Comparison of ENCODE assay signal across 19 cellular contexts in genomic region chr22:39624501-39624821, GRCh38. TPM values are rescaled to one million over a fixed set of nuclear protein-coding genes. Genes with fewer than 3 reads are reported as not detected.
"Had no signal": no experiment of that assay in that cellular context is flagged by ENCODE, and none has a peak within 500 bp of the region (broad histone marks: within the 10 kb centered on the region; RNA-seq: fewer than 3 reads in every experiment).

No MANE protein-coding gene starts in this region.

- DNase-seq: activated CD8-positive, alpha-beta memory T cell treated with anti-CD3 and anti-CD28 coated beads for 24 hours; activated CD8-positive, alpha-beta memory T cell treated with anti-CD3 and anti-CD28 coated beads, Interleukin-2, amount 50 U/mL, for 4 hours; activated naive CD4-positive, alpha-beta T cell; activated T-cell treated with anti-CD3 and anti-CD28 coated beads, Interleukin-2, amount 50 U/mL, for 24 hours; central memory CD4-positive, alpha-beta T cell; esophagus squamous epithelium; gastrocnemius medialis; hypothalamus; left ventricle myocardium superior; midbrain; ovary; stimulated activated CD4-positive, alpha-beta T cell treated with anti-CD3 and anti-CD28 coated beads, Interleukin-1b, Interleukin-23, amount 100 ng/mL, for 48 hours; substantia nigra; thyroid gland; upper lobe of right lung had no signal

- H3K4me1 ChIP-seq: esophagus squamous epithelium, gastrocnemius medialis, prostate gland, thyroid gland, upper lobe of right lung had no signal

- H3K36me3 ChIP-seq: esophagus squamous epithelium, gastrocnemius medialis, ovary, prostate gland, thyroid gland, upper lobe of right lung had no signal

- H3K27ac ChIP-seq: esophagus squamous epithelium, gastrocnemius medialis, ovary, prostate gland, thyroid gland, upper lobe of right lung had no signal

- H3K27me3 ChIP-seq: ovary, thyroid gland had no signal

- ATAC-seq: gastrocnemius medialis; left ventricle myocardium superior; natural killer cell treated with Interleukin-12 subunit alpha and Interleukin-12 subunit beta and Interleukin-15 and Interleukin-18, amount 100 ng/mL, for 72 hours; right cardiac atrium had no signal

- H3K4me3 ChIP-seq: esophagus squamous epithelium, gastrocnemius medialis, ovary, prostate gland, thyroid gland, upper lobe of right lung had no signal

- H3K9me3 ChIP-seq: esophagus squamous epithelium, gastrocnemius medialis, ovary, prostate gland, thyroid gland, upper lobe of right lung had no signal

RNA-seq across cellular contexts. Expression of gene CACNA1I, which starts 53.9 kb away (rescaled TPM):
- total RNA-seq: gastrocnemius medialis, left ventricle myocardium superior, skeletal muscle tissue had no signal
